16 cellular contexts compared by ENCODE assay signal in the genomic region with DNA sequence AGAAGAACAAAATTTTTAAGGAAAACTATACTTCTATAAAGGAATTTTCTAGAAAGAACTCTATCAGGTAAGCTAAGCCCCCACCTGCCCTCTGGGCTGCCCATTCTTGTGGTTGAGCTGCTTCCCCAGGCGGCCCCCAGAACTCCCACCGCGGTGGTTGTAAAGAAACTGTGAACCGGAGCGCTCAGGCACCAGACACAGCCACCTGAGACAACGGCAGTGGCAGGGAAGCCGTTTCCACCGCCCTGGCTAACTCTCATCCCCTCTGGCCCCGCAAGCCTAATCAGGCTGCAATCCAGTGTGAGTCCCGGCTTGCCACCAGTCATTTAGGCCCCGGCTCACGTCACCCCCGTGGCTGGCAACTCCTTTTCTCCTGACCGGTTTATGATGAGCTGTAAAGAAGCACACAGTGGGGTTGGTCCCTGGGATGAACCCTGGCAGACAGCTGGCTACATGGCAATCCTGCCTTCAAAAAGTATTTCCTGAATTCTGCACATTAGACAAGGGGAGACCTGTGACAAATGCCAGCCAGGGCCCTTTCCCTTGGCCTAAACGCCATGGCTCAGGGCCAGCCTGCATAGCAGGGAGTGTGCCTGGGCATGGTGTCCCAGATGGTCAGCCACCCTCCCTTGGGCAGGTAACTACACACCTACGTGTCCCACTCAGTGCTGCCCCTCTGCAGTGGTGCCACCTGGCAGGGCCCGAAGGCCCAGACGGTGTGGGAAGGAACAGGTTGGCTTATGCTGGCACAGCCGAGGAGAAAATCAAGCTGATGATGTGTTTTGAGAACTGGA.
"Had no signal": no experiment of that assay in that cellular context is flagged by ENCODE, and none has a peak within 500 bp of the region (broad histone marks: within the 10 kb centered on the region; RNA-seq: fewer than 3 reads in every experiment).

No MANE protein-coding gene starts in this region.

- H3K36me3 ChIP-seq: adrenal gland, cardiac muscle cell, colonic mucosa, esophagus muscularis mucosa, tibial artery, vagina had no signal

- H3K9me3 ChIP-seq: adrenal gland, colonic mucosa, esophagus muscularis mucosa, tibial artery, vagina had no signal

- H3K36me3 Mint-ChIP-seq: activated naive CD4-positive, alpha-beta T cell treated with anti-CD3 and anti-CD28 coated beads, Interleukin-2, amount 50 U/mL, for 24 hours had no signal

- H3K4me2 ChIP-seq: hepatocyte had no signal

- H3K4me1 ChIP-seq: adrenal gland, colonic mucosa, esophagus muscularis mucosa, tibial artery, vagina had no signal

- H3K4me3 Mint-ChIP-seq: activated naive CD4-positive, alpha-beta T cell treated with anti-CD3 and anti-CD28 coated beads, Interleukin-2, amount 50 U/mL, for 24 hours; activated T-cell treated with anti-CD3 and anti-CD28 coated beads, Interleukin-2, amount 50 U/mL, for 24 hours; nephron had no signal

- H3K27me3 ChIP-seq: adrenal gland, cardiac muscle cell, colonic mucosa, hepatocyte, vagina had no signal

- H3K9me3 Mint-ChIP-seq: activated naive CD4-positive, alpha-beta T cell treated with anti-CD3 and anti-CD28 coated beads, Interleukin-2, amount 50 U/mL, for 24 hours; activated T-cell treated with anti-CD3 and anti-CD28 coated beads, Interleukin-2, amount 50 U/mL, for 24 hours; nephron had no signal

- H3K79me2 ChIP-seq: hepatocyte had no signal

- H3K4me1 Mint-ChIP-seq: activated naive CD4-positive, alpha-beta T cell treated with anti-CD3 and anti-CD28 coated beads, Interleukin-2, amount 50 U/mL, for 24 hours had no signal

- H3K27ac ChIP-seq: adrenal gland, cardiac muscle cell, colonic mucosa, esophagus muscularis mucosa, hepatocyte, tibial artery, vagina had no signal

- DNase-seq: activated CD4-positive, alpha-beta T cell treated with anti-CD3 and anti-CD28 coated beads, Interleukin-2, amount 50 U/mL, for 48 hours; activated effector memory CD4-positive, alpha-beta T cell treated with anti-CD3 and anti-CD28 coated beads, Interleukin-2, amount 50 U/mL, for 16 hours; activated T-cell treated with anti-CD3 and anti-CD28 coated beads, Interleukin-2, amount 50 U/mL, for 24 hours; adrenal gland; colonic mucosa; stimulated activated CD4-positive, alpha-beta T cell treated with anti-CD3 and anti-CD28 coated beads, Interleukin-12 subunit alpha, Interleukin-12 subunit beta, amount 100 ng/mL, for 4 hours; stimulated activated CD4-positive, alpha-beta T cell treated with anti-CD3 and anti-CD28 coated beads, Interleukin-2, amount 100 ng/mL, for 24 hours; T-helper 1 cell; T1000; tibial artery had no signal

- H3K27ac Mint-ChIP-seq: activated naive CD4-positive, alpha-beta T cell treated with anti-CD3 and anti-CD28 coated beads, Interleukin-2, amount 50 U/mL, for 24 hours; activated T-cell treated with anti-CD3 and anti-CD28 coated beads, Interleukin-2, amount 50 U/mL, for 24 hours; nephron had no signal

- H3K4me3 ChIP-seq: adrenal gland, cardiac muscle cell, colonic mucosa, esophagus muscularis mucosa, hepatocyte, tibial artery, vagina had no signal
